Comparison of ENCODE assay signal across 7 cellular contexts in the genomic region with DNA sequence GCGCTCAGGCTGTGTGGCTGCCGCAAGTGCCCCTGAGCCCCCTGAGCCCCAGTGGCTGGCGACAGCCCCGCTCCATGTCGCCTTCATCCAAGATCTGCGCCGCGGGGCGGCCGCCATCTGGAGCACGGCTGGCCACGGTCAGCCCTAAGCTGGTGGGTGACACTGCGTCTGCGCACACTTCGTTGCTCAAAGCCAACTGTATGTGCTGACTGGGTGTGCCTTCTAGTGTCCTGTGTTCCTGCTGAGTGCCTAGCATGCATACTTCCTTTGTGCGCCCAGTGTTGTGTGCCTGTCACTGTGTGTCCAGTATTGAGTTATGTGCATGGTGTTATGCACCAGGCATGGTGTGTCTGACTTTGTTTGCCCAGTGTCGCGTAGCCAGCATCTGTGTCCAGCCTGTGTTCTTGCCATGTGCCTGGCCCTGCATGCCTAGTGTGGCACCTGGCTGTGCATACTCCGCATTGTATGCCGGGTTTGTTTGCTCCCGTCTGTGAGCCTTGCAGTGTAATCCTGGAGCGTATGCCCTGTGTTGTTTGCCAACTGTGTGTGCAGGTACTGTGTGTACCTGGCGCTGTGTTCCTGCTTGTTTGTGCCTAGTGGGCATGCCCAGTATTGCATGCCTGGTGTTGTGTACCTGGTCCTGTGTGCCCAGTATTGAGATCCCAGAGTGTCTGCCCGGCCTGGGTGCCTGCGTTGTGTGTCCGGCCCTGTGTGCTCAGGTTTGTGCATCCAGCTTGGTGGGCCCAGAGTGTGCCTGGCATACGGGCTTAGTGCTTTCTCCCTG. TPM values are rescaled to one million over a fixed set of nuclear protein-coding genes. Genes with fewer than 3 reads are reported as not detected.
A peak's percentile ranks its signal among the peaks of the same experiment; 100 is the strongest.
DNase-seq lines count a peak whose midpoint lies in the region; ATAC-seq lines count a peak whose summit lies in the region.

No MANE protein-coding gene starts in this region.

- H3K79me2 ChIP-seq in GM23248 (ENCODE audit: insufficient read depth): no peaks in the 10 kb centered on the region

- H3K27ac ChIP-seq in GM23248: no peak overlapping the region

- DNase-seq in GM23248 (peak; percentile 57), NCI-H510A treated with DMSO at 0.1 percent for 48 hours (lab: John Stamatoyannopoulos, UW) (peak; percentile 19), renal cortical epithelial cell (ENCODE audit: low read depth) (peak; percentile 1), OCI-M2 (lab: John Stamatoyannopoulos, UW; ENCODE audit: unreplicated experiment) (no peak)
- no peak for DNase-seq in activated CD4-positive, alpha-beta T cell treated with anti-CD3 and anti-CD28 coated beads, Interleukin-2, amount 50 U/mL, for 1 hour

- in situ Hi-C loops in GM23248 (cut with MboI): loop anchor here (25.0 kb wide), 1 partner anchor 162 kb away; no protein-coding TSS in a partner anchor

- H3K4me3 ChIP-seq in GM23248: peak overlapping the region; percentile 53
- no peak overlapping the region for H3K4me3 ChIP-seq in endocrine pancreas (ENCODE audit: control insufficient read depth, insufficient read depth, low read length)

- ATAC-seq in GM21367 (IDR thresholded peaks at IDR 0.05; ENCODE audit: unreplicated experiment): no peak

- no peaks in the 10 kb centered on the region for H3K9me2 ChIP-seq in GM23248 (ENCODE audit: insufficient read depth)

- H2AFZ ChIP-seq in GM23248: peak overlapping the region; percentile 62

- no peak overlapping the region for H3K9ac ChIP-seq in GM23248
- peak overlapping the region; percentile 24 for H3K9ac ChIP-seq in endocrine pancreas (ENCODE audit: control insufficient read depth, insufficient read depth, low read length)

- peak overlapping the region; percentile 43 for H3K4me2 ChIP-seq in GM23248 (ENCODE audit: unreplicated experiment)

- H3F3A ChIP-seq in GM23248 (ENCODE audit: insufficient read depth): no peaks in the 10 kb centered on the region

- no peaks in the 10 kb centered on the region for H3K9me3 ChIP-seq in GM23248 (ENCODE audit: low read depth)
- H3K9me3 ChIP-seq in endocrine pancreas (ENCODE audit: control insufficient read depth, low read length): no peaks in the 10 kb centered on the region

- no peaks in the 10 kb centered on the region for H4K20me1 ChIP-seq in GM23248 (ENCODE audit: insufficient read depth)

- no peaks in the 10 kb centered on the region for H3K36me3 ChIP-seq in GM23248 (ENCODE audit: low read depth)
- H3K36me3 ChIP-seq in endocrine pancreas (ENCODE audit: control insufficient read depth, insufficient read depth, low read length): no peaks in the 10 kb centered on the region

- H3K4me1 ChIP-seq in GM23248 (ENCODE audit: insufficient read depth): no peaks in the 10 kb centered on the region
- no peaks in the 10 kb centered on the region for H3K4me1 ChIP-seq in endocrine pancreas (ENCODE audit: control insufficient read depth, insufficient read depth, low read length)

- H3K27me3 ChIP-seq in GM23248 (replicated peaks; ENCODE audit: insufficient read depth) (no peaks in the 10 kb centered on the region; the same call in none of the 2 replicates), endocrine pancreas (ENCODE audit: control insufficient read depth, insufficient read depth, low read length) (peaks cover 21% of the 10 kb centered on the region)

- WGBS in GM23248 (ENCODE audit: low coverage in 1 of 2, low lambda C conversion rate in 2 of 2, missing lambda C conversion rate in 2 of 2), 2 experiments: 30 to 31% methylated on average over 27 of the region's 27 CpGs

RNA-seq across cellular contexts. Expression of a gene that starts 54.7 kb away (rescaled TPM):
- under 0.01 TPM in 1 of 2 replicates, not detected in the other for total RNA-seq in GM23248 (2014; rRNA removed; shearing (Covaris generic))
- not detected in 2 replicates for polyA plus RNA-seq in GM23248 (2016; fragmentation: Nextera tagmentation; extraction: Ambion mirVana)
- total RNA-seq in renal cortical epithelial cell: 0.52 and 1.5 TPM in 2 replicates

Comparison
In these comparisons a context has a peak if more than half of its experiments do, and no peak if none do; other contexts are left out.
1. DNase-seq: peak in GM23248 (single experiment), NCI-H510A treated with DMSO at 0.1 percent for 48 hours (single experiment) and renal cortical epithelial cell (single experiment); none in OCI-M2 (single experiment) and activated CD4-positive, alpha-beta T cell treated with anti-CD3 and anti-CD28 coated beads, Interleukin-2, amount 50 U/mL, for 1 hour (single experiment).